In genomic region chr15:73231661-73232443, GRCh38 we compare ENCODE assay signal across 33 cellular contexts.
DNase-seq lines count a peak whose midpoint lies in the region; ATAC-seq, FAIRE-seq and TF ChIP-seq lines count a peak whose summit lies in the region.
"Had no signal": no experiment of that assay in that cellular context is flagged by ENCODE, and none has a peak within 500 bp of the region (broad histone marks: within the 10 kb centered on the region; RNA-seq: fewer than 3 reads in every experiment).

No MANE protein-coding gene starts in this region.

- H3K9me3 ChIP-seq in astrocyte (ENCODE audit: insufficient read depth, low read depth, low read length) (no peaks in the 10 kb centered on the region), smooth muscle cell (replicated peaks; ENCODE audit: low read depth) (peaks cover 4% of the 10 kb centered on the region)
- H3K9me3 ChIP-seq: gastrocnemius medialis, right atrium auricular region, upper lobe of left lung had no signal

- H3K4me1 ChIP-seq in astrocyte (ENCODE audit: insufficient read depth, low read length) (no peaks in the 10 kb centered on the region), smooth muscle cell (ENCODE audit: low read depth) (no peaks in the 10 kb centered on the region)
- H3K4me1 ChIP-seq: right atrium auricular region had no signal

- no peaks in the 10 kb centered on the region for H3K27me3 Mint-ChIP-seq in astrocyte (ENCODE audit: low read depth, unreplicated experiment)
- H3K27me3 Mint-ChIP-seq: brain had no signal

- FAIRE-seq in astrocyte (lab: Jason Lieb, UNC): no peak
- FAIRE-seq: keratinocyte had no signal

- H3K27me3 ChIP-seq in astrocyte (ENCODE audit: insufficient read depth, low read length): no peaks in the 10 kb centered on the region
- no peaks in the 10 kb centered on the region for H3K27me3 ChIP-seq in smooth muscle cell (ENCODE audit: low read depth)
- H3K27me3 ChIP-seq: gastrocnemius medialis, right atrium auricular region, upper lobe of left lung had no signal

- H3K4me3 Mint-ChIP-seq in astrocyte (ENCODE audit: unreplicated experiment): no peak overlapping the region
- H3K4me3 Mint-ChIP-seq: activated naive CD8-positive, alpha-beta T cell treated with anti-CD3 and anti-CD28 coated beads, Interleukin-2, amount 10 ng/mL, durations not matched to agents 7 days and 5 days; mesothelial cell of epicardium; natural killer cell; T-helper 2 cell treated with Interferon-gamma antibody and Interleukin-4, amounts not matched to agents 5 μg/mL and 100 μg/mL, for 36 hours had no signal

- DNase-seq in HCEC 1CT: peak; percentile 61
- DNase-seq in astrocyte (ENCODE audit: low read depth): peak; percentile 39
- peak; percentile 65 for DNase-seq in fibroblast of villous mesenchyme (ENCODE audit: low read depth)
- no peak for DNase-seq in smooth muscle cell (lab: John Stamatoyannopoulos, UW; ENCODE audit: unreplicated experiment)
- no peak for DNase-seq in stimulated activated naive CD8-positive, alpha-beta T cell treated with anti-CD3 and anti-CD28 coated beads, Interleukin-15, Interleukin-2, amounts not matched to agents 100 U/mL and 50 U/mL, for 24 hours
- no peak for DNase-seq in RKO (ENCODE audit: low spot score)
- DNase-seq: activated CD4-positive, alpha-beta T cell treated with anti-CD3 and anti-CD28 coated beads for 4 hours; activated effector memory CD4-positive, alpha-beta T cell treated with anti-CD3 and anti-CD28 coated beads, Interleukin-2, amount 50 U/mL, for 16 hours; activated naive CD8-positive, alpha-beta T cell treated with anti-CD3 and anti-CD28 coated beads, Interleukin-2, amount 10 ng/mL, durations not matched to agents 7 days and 5 days; DMS79; effector CD4-positive, alpha-beta T cell; gastrocnemius medialis; GF-D8; hippocampal formation; left ventricle myocardium superior; natural killer cell; NCI-H1048; NCI-H524; NK-92 treated with Interleukin-12 subunit alpha and Interleukin-12 subunit beta, amount 100 ng/mL, for 24 hours; PC-3; Right ventricle myocardium superior; stimulated activated CD4-positive, alpha-beta T cell treated with anti-CD3 and anti-CD28 coated beads, Interleukin-2, amount 100 ng/mL, for 48 hours; substantia nigra; upper lobe of left lung had no signal

- H3K36me3 ChIP-seq in astrocyte (ENCODE audit: insufficient read depth, low read length) (no peaks in the 10 kb centered on the region), smooth muscle cell (ENCODE audit: low read depth) (no peaks in the 10 kb centered on the region)
- H3K36me3 ChIP-seq: gastrocnemius medialis, upper lobe of left lung had no signal

- H3K4me3 ChIP-seq in astrocyte (ENCODE audit: insufficient read depth, low read depth, low read length) (no peak overlapping the region), fibroblast of villous mesenchyme (ENCODE audit: low read depth, low read length) (no peak overlapping the region), smooth muscle cell (no peak overlapping the region)
- H3K4me3 ChIP-seq: gastrocnemius medialis, right atrium auricular region, upper lobe of left lung had no signal

- no peak for ATAC-seq in stimulated activated naive CD8-positive, alpha-beta T cell treated with anti-CD3 and anti-CD28 coated beads, Interleukin-15, Interleukin-2, amounts not matched to agents 100 U/mL and 50 U/mL, for 24 hours
- no peak for ATAC-seq in GM18867 (IDR thresholded peaks at IDR 0.05; ENCODE audit: unreplicated experiment)
- ATAC-seq: gastrocnemius medialis, left ventricle myocardium superior, natural killer cell, PC-3 had no signal

- no peaks in the 10 kb centered on the region for H3K36me3 Mint-ChIP-seq in astrocyte (ENCODE audit: low read depth, unreplicated experiment)
- H3K36me3 Mint-ChIP-seq: activated naive CD8-positive, alpha-beta T cell treated with anti-CD3 and anti-CD28 coated beads, Interleukin-2, amount 10 ng/mL, durations not matched to agents 7 days and 5 days; CD14-positive monocyte had no signal

- H2AFZ ChIP-seq in astrocyte (ENCODE audit: low read depth, low read length) (no peak overlapping the region), smooth muscle cell (ENCODE audit: low read depth) (no peak overlapping the region)

- 53% methylated on average over 2 of the region's 2 CpGs for WGBS in smooth muscle cell (ENCODE audit: low lambda C conversion rate)

- no peak for TF ChIP-seq CTCF in astrocyte (IDR thresholded peaks at IDR 0.05; ENCODE audit: insufficient read depth, low read depth, low read length)
- no peak for TF ChIP-seq CTCF in fibroblast of villous mesenchyme (IDR thresholded peaks at IDR 0.05; ENCODE audit: insufficient read depth, low read depth, low read length)
- no peak for TF ChIP-seq CTCF in smooth muscle cell (IDR thresholded peaks at IDR 0.05; ENCODE audit: borderline replicate concordance, insufficient read depth, poor library complexity, severe bottlenecking)

- H3K27ac ChIP-seq in astrocyte (ENCODE audit: low read depth, low read length): no peak overlapping the region
- H3K27ac ChIP-seq in smooth muscle cell (ENCODE audit: low read depth): peak overlapping the region; percentile 17
- H3K27ac ChIP-seq: epithelial cell of prostate, gastrocnemius medialis, HL-60, right atrium auricular region, upper lobe of left lung had no signal

- H3K4me1 Mint-ChIP-seq in astrocyte (ENCODE audit: low read depth, unreplicated experiment): peaks cover 19% of the 10 kb centered on the region
- H3K4me1 Mint-ChIP-seq: activated naive CD8-positive, alpha-beta T cell treated with anti-CD3 and anti-CD28 coated beads, Interleukin-2, amount 10 ng/mL, durations not matched to agents 7 days and 5 days; CD14-positive monocyte; mesothelial cell of epicardium; natural killer cell had no signal

- no peaks in the 10 kb centered on the region for H3K9me3 Mint-ChIP-seq in astrocyte (ENCODE audit: unreplicated experiment)
- H3K9me3 Mint-ChIP-seq: natural killer cell; T-helper 2 cell treated with Interferon-gamma antibody and Interleukin-4, amounts not matched to agents 5 μg/mL and 100 μg/mL, for 36 hours had no signal

- H4K20me1 ChIP-seq in astrocyte (ENCODE audit: insufficient read depth, low read length): no peaks in the 10 kb centered on the region
- H4K20me1 ChIP-seq in smooth muscle cell (ENCODE audit: low read depth): no peaks in the 10 kb centered on the region

- H3K9ac ChIP-seq in astrocyte (ENCODE audit: low read length) (no peak overlapping the region), smooth muscle cell (ENCODE audit: low read depth) (no peak overlapping the region)

- H3K79me2 ChIP-seq in astrocyte (ENCODE audit: insufficient read depth, low read length): no peaks in the 10 kb centered on the region
- no peaks in the 10 kb centered on the region for H3K79me2 ChIP-seq in smooth muscle cell (ENCODE audit: low read depth)

- H3K4me2 ChIP-seq in astrocyte (ENCODE audit: low read length): no peak overlapping the region
- H3K4me2 ChIP-seq in smooth muscle cell: peak overlapping the region; percentile 23

- no peaks in the 10 kb centered on the region for H3F3A ChIP-seq in smooth muscle cell (ENCODE audit: low read depth)

- H3K27ac Mint-ChIP-seq in astrocyte (ENCODE audit: unreplicated experiment): no peak overlapping the region
- H3K27ac Mint-ChIP-seq: activated naive CD8-positive, alpha-beta T cell treated with anti-CD3 and anti-CD28 coated beads, Interleukin-2, amount 10 ng/mL, durations not matched to agents 7 days and 5 days; CD14-positive monocyte; mesothelial cell of epicardium; natural killer cell; T-helper 2 cell treated with Interferon-gamma antibody and Interleukin-4, amounts not matched to agents 5 μg/mL and 100 μg/mL, for 36 hours had no signal

Comparison
In these comparisons a context has a peak if more than half of its experiments do, and no peak if none do; other contexts are left out.
1. DNase-seq: peak in HCEC 1CT (single experiment), astrocyte (single experiment) and fibroblast of villous mesenchyme (single experiment); none in smooth muscle cell (single experiment), stimulated activated naive CD8-positive, alpha-beta T cell treated with anti-CD3 and anti-CD28 coated beads, Interleukin-15, Interleukin-2, amounts not matched to agents 100 U/mL and 50 U/mL, for 24 hours (single experiment) and RKO (single experiment).